Comparison of ENCODE assay signal across 8 cellular contexts in the genomic region with DNA sequence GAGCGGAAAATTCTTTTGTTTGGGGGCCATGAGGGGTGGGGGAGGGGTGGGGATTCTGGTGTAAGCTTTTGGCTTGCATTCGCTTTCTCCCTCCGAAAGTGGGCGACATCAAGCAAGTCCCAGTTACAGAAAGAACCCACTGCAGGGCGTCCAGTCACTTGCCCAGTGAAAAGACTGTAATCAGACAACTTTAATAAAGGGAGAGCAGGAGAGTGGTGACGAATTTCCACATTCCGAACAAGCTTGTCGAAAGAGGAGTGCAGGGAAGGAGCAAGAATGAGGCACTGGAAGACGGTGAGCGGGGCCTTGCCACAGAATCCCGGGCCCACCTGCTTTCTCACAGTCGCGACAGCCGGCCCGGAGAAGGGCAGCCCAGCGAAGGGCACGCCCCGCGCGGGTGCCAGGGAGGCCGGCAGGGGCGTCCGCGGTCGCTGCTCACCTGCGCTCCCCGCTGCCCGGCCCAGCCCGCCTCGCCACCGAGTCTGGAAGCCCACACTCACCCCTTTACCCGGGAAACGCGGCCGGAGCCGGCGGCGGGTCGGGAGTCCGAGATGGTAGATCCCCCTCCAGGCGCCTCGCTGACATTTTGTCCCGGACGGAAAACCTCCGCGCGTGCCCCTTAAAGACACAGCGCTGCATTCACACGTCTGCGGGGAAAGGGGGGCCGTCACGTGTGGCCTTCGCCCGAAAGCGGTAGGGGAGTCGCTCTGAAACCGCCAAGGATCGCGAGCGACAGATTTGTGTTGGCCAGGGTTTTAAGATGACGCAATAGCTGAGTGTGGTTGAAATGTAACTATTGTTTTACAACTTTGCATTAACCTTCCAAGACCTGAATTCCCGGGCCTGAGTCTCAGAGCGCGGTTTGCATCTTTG. TPM values are rescaled to one million over a fixed set of nuclear protein-coding genes. Genes with fewer than 3 reads are reported as not detected.
DNase-seq lines count a peak whose midpoint lies in the region; ATAC-seq and TF ChIP-seq lines count a peak whose summit lies in the region.

ZBED3 (minus strand) TSS at position 675 of the 873 bp plus-strand sequence. CDS start 9,407 bp downstream, outside the sequence.

- peak; percentile 61 for ATAC-seq in GM21576 (IDR thresholded peaks at IDR 0.05; ENCODE audit: unreplicated experiment)

- TF ChIP-seq POLR2A in testis (IDR thresholded peaks at IDR 0.05) = no peak

- H3K9ac ChIP-seq in neural progenitor cell = peak within 1 kb of the TSS; percentile 45

- no peaks in the 10 kb centered on the region for H4K20me1 ChIP-seq in neural progenitor cell (ENCODE audit: low read depth)

- H3K4me3 ChIP-seq in neural progenitor cell = peak within 1 kb of the TSS; percentile 67
- H3K4me3 ChIP-seq in testis = peak within 1 kb of the TSS; percentile 75 to 92

- peak within 1 kb of the TSS; percentile 85 for H2AFZ ChIP-seq in neural progenitor cell (replicated peaks)

- peak within 1 kb of the TSS; percentile 36 for H3K27ac Mint-ChIP-seq in activated naive CD4-positive, alpha-beta T cell treated with anti-CD3 and anti-CD28 coated beads for 36 hours
- H3K27ac Mint-ChIP-seq in neural progenitor cell = peak within 1 kb of the TSS; percentile 100

- 0 to 1% methylated on average over 25 to 56 of the region's 64 CpGs for WGBS in testis, 2 donors

- H3K36me3 ChIP-seq in neural progenitor cell (no peaks in the 10 kb centered on the region), testis (ENCODE audit: low read depth, missing control alignments) (no peaks in the 10 kb centered on the region)

- CTCF ChIA-PET in activated naive CD4-positive, alpha-beta T cell treated with anti-CD3 and anti-CD28 coated beads for 36 hours (lab: Charles Lee) = interaction anchor here (0.7 to 4.6 kb wide), 5 partner anchors 9 to 949 kb away, joined by 3 to 40 read pairs (median 3); no protein-coding TSS in a partner anchor

- intact Hi-C loops in activated naive CD4-positive, alpha-beta T cell treated with anti-CD3 and anti-CD28 coated beads for 36 hours (cut with micrococcal nuclease) = loop anchor here (1.0 to 2.0 kb wide), 3 partner anchors 10 to 406 kb away; partner anchors contain the start of genes AGGF1 and WDR41
- intact Hi-C loops in testis (cut with DNase I; ENCODE audit: low total_unique reads) = loop anchor here (5.0 kb wide), 1 partner anchor 405 kb away; the partner anchor contains the start of gene WDR41

- DNase-seq in DMS153 (lab: John Stamatoyannopoulos, UW) = peak; percentile 13
- DNase-seq in SHP77 treated with DMSO at 0.1 percent for 48 hours (lab: John Stamatoyannopoulos, UW) = peak; percentile 51
- peak; percentile 73 for DNase-seq in activated naive CD4-positive, alpha-beta T cell treated with anti-CD3 and anti-CD28 coated beads for 36 hours
- DNase-seq in foreskin melanocyte = peak; percentile 78
- peak; percentile 91 for DNase-seq in neural progenitor cell (ENCODE audit: low spot score)
- peak; percentile 84 for DNase-seq in testis

- H3K9me3 Mint-ChIP-seq in activated naive CD4-positive, alpha-beta T cell treated with anti-CD3 and anti-CD28 coated beads for 36 hours = no peaks in the 10 kb centered on the region
- peaks cover 22% of the 10 kb centered on the region for H3K9me3 Mint-ChIP-seq in neural progenitor cell

- H3K27me3 ChIP-seq in neural progenitor cell (no peaks in the 10 kb centered on the region), testis (no peaks in the 10 kb centered on the region)

- peaks cover 11% of the 10 kb centered on the region for H3K36me3 Mint-ChIP-seq in activated naive CD4-positive, alpha-beta T cell treated with anti-CD3 and anti-CD28 coated beads for 36 hours (ENCODE audit: low read depth)
- H3K36me3 Mint-ChIP-seq in neural progenitor cell = peaks cover 31% of the 10 kb centered on the region

- TF ChIP-seq CTCF in LNCAP (IDR thresholded peaks at IDR 0.05) = peak; percentile 21; the same call in 1 of the 2 replicates
- TF ChIP-seq CTCF in neural progenitor cell (IDR thresholded peaks at IDR 0.05) = peak; percentile 52
- TF ChIP-seq CTCF in testis (IDR thresholded peaks at IDR 0.05) = no peak

- peak within 1 kb of the TSS; percentile 79 for H3K27ac ChIP-seq in neural progenitor cell
- H3K27ac ChIP-seq in testis = peak within 1 kb of the TSS; percentile 92 to 96

- H3K4me2 ChIP-seq in neural progenitor cell = peak within 1 kb of the TSS; percentile 88

- peaks cover 9% of the 10 kb centered on the region for H3K4me1 Mint-ChIP-seq in activated naive CD4-positive, alpha-beta T cell treated with anti-CD3 and anti-CD28 coated beads for 36 hours (ENCODE audit: low read depth)
- H3K4me1 Mint-ChIP-seq in neural progenitor cell = peaks cover 24% of the 10 kb centered on the region

- H3K9me3 ChIP-seq in neural progenitor cell (ENCODE audit: low read depth) (no peaks in the 10 kb centered on the region), testis (no peaks in the 10 kb centered on the region)

- H3K4me1 ChIP-seq in neural progenitor cell = peaks cover 21% of the 10 kb centered on the region
- peaks cover 7% of the 10 kb centered on the region for H3K4me1 ChIP-seq in testis

- no peaks in the 10 kb centered on the region for H3K27me3 Mint-ChIP-seq in activated naive CD4-positive, alpha-beta T cell treated with anti-CD3 and anti-CD28 coated beads for 36 hours (ENCODE audit: low read depth)
- H3K27me3 Mint-ChIP-seq in neural progenitor cell (ENCODE audit: insufficient read depth, low read depth) = no peaks in the 10 kb centered on the region

- peaks cover 18% of the 10 kb centered on the region for H3F3A ChIP-seq in neural progenitor cell (ENCODE audit: low read depth)

- peaks cover 6% of the 10 kb centered on the region for H3K79me2 ChIP-seq in neural progenitor cell (ENCODE audit: low read depth)

- peak within 1 kb of the TSS; percentile 87 for H3K4me3 Mint-ChIP-seq in activated naive CD4-positive, alpha-beta T cell treated with anti-CD3 and anti-CD28 coated beads for 36 hours
- peak within 1 kb of the TSS; percentile 96 for H3K4me3 Mint-ChIP-seq in neural progenitor cell

RNA-seq across cellular contexts. Expression of gene ZBED3, which starts in this region (rescaled TPM):
- total RNA-seq in activated naive CD4-positive, alpha-beta T cell treated with anti-CD3 and anti-CD28 coated beads for 36 hours = 1 to 10 TPM; 1.9 to 3.3 TPM
- total RNA-seq in neural progenitor cell (ENCODE audit: low replicate concordance) (0.36 and 1.2 TPM in 2 replicates), testis (10 to 100 TPM in 1 of 2 donors, 1 to 10 TPM in 1; 7.9 to 14.5 TPM)
- polyA plus RNA-seq in testis (ENCODE audit: insufficient read depth, low read depth, low replicate concordance) = 6.9 TPM

Comparison
In these comparisons a context has a peak if more than half of its experiments do, and no peak if none do; other contexts are left out.
1. Peak in every context shown above with its lines: DNase-seq, ATAC-seq, H3K4me3 ChIP-seq and H3K27ac ChIP-seq.
2. DNase-seq: peak in every context shown above with its lines; median percentile 91 in neural progenitor cell; 84 in testis; 78 in foreskin melanocyte; 73 in activated naive CD4-positive, alpha-beta T cell treated with anti-CD3 and anti-CD28 coated beads for 36 hours; 51 in SHP77 treated with DMSO at 0.1 percent for 48 hours; 13 in DMS153.
3. CTCF ChIP-seq: peak in LNCAP (single experiment) and neural progenitor cell (single experiment); none in testis (0 of 3).